In genomic region chr3:121595765-121596406, GRCh38 we compare ENCODE assay signal across 19 cellular contexts. TPM values are rescaled to one million over a fixed set of nuclear protein-coding genes. Genes with fewer than 3 reads are reported as not detected.
DNase-seq lines count a peak whose midpoint lies in the region; ATAC-seq, FAIRE-seq and TF ChIP-seq lines count a peak whose summit lies in the region.
"Had no signal": no experiment of that assay in that cellular context is flagged by ENCODE, and none has a peak within 500 bp of the region (broad histone marks: within the 10 kb centered on the region; RNA-seq: fewer than 3 reads in every experiment).

No MANE protein-coding gene starts in this region.

- no peaks in the 10 kb centered on the region for H3K79me2 ChIP-seq in K562 (ENCODE audit: control insufficient read depth, insufficient read depth, low read length)

- ATAC-seq in K562 (no peak), heart right ventricle (peak; percentile 53 to 78 (median 66)), right cardiac atrium (peak; percentile 43 to 48), gastrocnemius medialis (no peak), GM19463 (IDR thresholded peaks at IDR 0.05; ENCODE audit: unreplicated experiment) (no peak)
- ATAC-seq: A549; CD8-positive, alpha-beta T cell; HCT116 had no signal

- no peaks in the 10 kb centered on the region for H3K9me1 ChIP-seq in K562 (ENCODE audit: control insufficient read depth, insufficient read depth, low read length)

- in situ Hi-C loops in K562 (cut with MboI) (no loop called here), gastrocnemius medialis (cut with MboI; ENCODE audit: low sequenced_read_pairs in 4 of 4) (no loop called here)

- H3K9me3 ChIP-seq in K562 (replicated peaks; ENCODE audit: control insufficient read depth, insufficient read depth, low read depth, low read length) (no peaks in the 10 kb centered on the region), heart right ventricle (no peaks in the 10 kb centered on the region), right cardiac atrium (ENCODE audit: control insufficient read depth, low read length) (no peaks in the 10 kb centered on the region), gastrocnemius medialis (no peaks in the 10 kb centered on the region)
- H3K9me3 ChIP-seq: A549 had no signal

- TF ChIP-seq EP300 in K562 (IDR thresholded peaks at IDR 0.05; ENCODE audit: low read length): no peak

- H2AFZ ChIP-seq in K562 (ENCODE audit: low read depth, low read length): no peak overlapping the region

- WGBS in K562 (ENCODE audit: insufficient coverage, low coverage, missing lambda C conversion rate): 8% methylated on average over 1 of the region's 4 CpGs
- WGBS in heart right ventricle, 2 donors: 41 to 66% methylated on average over 4 of the region's 4 CpGs
- WGBS in right cardiac atrium: 64% methylated on average over 4 of the region's 4 CpGs

- TF ChIP-seq CTCF in K562 (IDR thresholded peaks at IDR 0.05 in 2 of 3, conservative IDR thresholded peaks at IDR 0.05 in 1 of 3; ENCODE audit: insufficient read depth in 2 of 3, low read depth in 1 of 3, low read length in 3 of 3) (no peak), heart right ventricle (IDR thresholded peaks at IDR 0.05) (no peak), gastrocnemius medialis (IDR thresholded peaks at IDR 0.05 in 4 of 5, conservative IDR thresholded peaks at IDR 0.05 in 1 of 5) (no peak)

- H3K27ac ChIP-seq in K562 (ENCODE audit: extremely low read depth, low read depth, low read length) (no peak overlapping the region), heart right ventricle (peak overlapping the region; percentile 14 to 91 (median 84)), right cardiac atrium (ENCODE audit: low read length) (peak overlapping the region; percentile 92), gastrocnemius medialis (peak overlapping the region; percentile 87 to 95 (median 94))
- H3K27ac ChIP-seq: A549, HL-60 had no signal

- no peak overlapping the region for H3K9ac ChIP-seq in K562 (ENCODE audit: insufficient read depth in 1 of 2, low read depth in 2 of 2, low read length in 2 of 2)

- H3K4me1 ChIP-seq in K562 (replicated peaks in 1 of 2; ENCODE audit: control insufficient read depth in 2 of 2, insufficient read depth in 2 of 2, low read length in 2 of 2) (no peaks in the 10 kb centered on the region), heart right ventricle (peaks cover 0 to 61% (median 9%) of the 10 kb centered on the region in 9 donors), right cardiac atrium (ENCODE audit: control insufficient read depth, insufficient read depth, low read length) (no peaks in the 10 kb centered on the region), gastrocnemius medialis (peaks cover 50 to 58% of the 10 kb centered on the region in 2 donors)
- H3K4me1 ChIP-seq: A549 had no signal

- H4K20me1 ChIP-seq in K562 (replicated peaks; ENCODE audit: control insufficient read depth, insufficient read depth, low read length): no peaks in the 10 kb centered on the region

- POLR2A ChIA-PET in K562 (lab: Yijun Ruan, JAX): interaction anchor here (0.7 to 1.0 kb wide), 2 partner anchors 26 to 36 kb away, joined by 3 read pairs; no protein-coding TSS in a partner anchor

- BruUV-seq in K562 (replicated peaks; lab: Mats Ljungman, UMichigan): no TSS peak

- H3K4me2 ChIP-seq in K562 (ENCODE audit: insufficient read depth, low read length): no peak overlapping the region
- H3K4me2 ChIP-seq: A549 had no signal

- H3K27me3 ChIP-seq in K562 (ENCODE audit: control insufficient read depth in 2 of 2, insufficient read depth in 2 of 2, low read length in 2 of 2) (no peaks in the 10 kb centered on the region; a peak in 1 of 5 replicates), heart right ventricle (no peaks in the 10 kb centered on the region), right cardiac atrium (ENCODE audit: control insufficient read depth, insufficient read depth) (no peaks in the 10 kb centered on the region), gastrocnemius medialis (no peaks in the 10 kb centered on the region)

- intact Hi-C loops in K562 (cut with micrococcal nuclease) (no loop called here), heart right ventricle (cut with DNase I) (loop anchor here in 1 of 10 donors (10.0 kb wide), 1 partner anchor 49 kb away; no protein-coding TSS in a partner anchor), right cardiac atrium (cut with DNase I) (no loop called here), gastrocnemius medialis (cut with DNase I; ENCODE audit: low total_unique reads) (loop anchor here (1.0 to 10.0 kb wide), 2 partner anchors 239 to 1199 kb away; partner anchors contain the start of genes EAF2, HSPBAP1, IQCB1 and SLC49A4)

- CTCF ChIA-PET in K562 (lab: Yijun Ruan, JAX; ENCODE audit: low intra/inter-chr PET ratio): no interaction called here

- DNase-seq in K562 (ENCODE audit: extremely low read depth in 1 of 4, low spot score in 3 of 4) (no peak), heart right ventricle (peak in 1 of 2 donors; percentile 26), right cardiac atrium (no peak), gastrocnemius medialis (peak in 1 of 2 donors; percentile 39), HT-29 (ENCODE audit: low spot score) (no peak), DMS114 treated with DMSO at 0.1 percent for 48 hours (lab: John Stamatoyannopoulos, UW; ENCODE audit: unreplicated experiment) (no peak), NCI-H510A treated with DMSO at 0.1 percent for 48 hours (lab: John Stamatoyannopoulos, UW) (no peak)
- DNase-seq: CD8-positive, alpha-beta T cell; COR-L47; KBM-7 had no signal

- FAIRE-seq in K562 (lab: Jason Lieb, UNC): no peak
- FAIRE-seq: A549, D721Med had no signal

- no peak overlapping the region for H3K4me3 ChIP-seq in K562
- H3K4me3 ChIP-seq in heart right ventricle: peak overlapping the region in 6 of 10 donors; percentile 5 to 57 (median 50)
- H3K4me3 ChIP-seq in right cardiac atrium (ENCODE audit: low read length): peak overlapping the region; percentile 61
- no peak overlapping the region for H3K4me3 ChIP-seq in gastrocnemius medialis
- H3K4me3 ChIP-seq: A549 had no signal

- TF ChIP-seq POLR2A in K562 (conservative IDR thresholded peaks at IDR 0.05): no peak
- no peak for TF ChIP-seq POLR2A in gastrocnemius medialis (IDR thresholded peaks at IDR 0.05)

- TF ChIP-seq RAD21 in K562 (CRISPR knock-in tag; conservative IDR thresholded peaks at IDR 0.05 in 1 of 2, IDR thresholded peaks at IDR 0.05 in 1 of 2): no peak

- H3K36me3 ChIP-seq in K562 (ENCODE audit: control insufficient read depth, insufficient read depth, low read length) (no peaks in the 10 kb centered on the region), heart right ventricle (no peaks in the 10 kb centered on the region), gastrocnemius medialis (no peaks in the 10 kb centered on the region)

RNA-seq across cellular contexts. Expression of gene FBXO40, which starts 2.7 kb away (rescaled TPM):
- total RNA-seq in K562 (2011; cell fraction: chromatin; rRNA removed; ENCODE audit: low replicate concordance): not detected in 2 replicates
- not detected in 2 replicates for total RNA-seq in K562 (2011; cell fraction: nucleolus; rRNA removed)
- total RNA-seq in K562 (2011; cell fraction: nucleoplasm; rRNA removed): not detected in 2 replicates
- total RNA-seq in K562 (2014; rRNA removed) (0.05 TPM in 1 of 2 replicates, not detected in the other), K562 (2014; rRNA removed; fragmentation: Illumina TruSeq; extraction: Trizol) (0.03 and 0.04 TPM in 2 replicates), K562 (2015; rRNA removed; fragmentation: Illumina TruSeq; extraction: Trizol) (0.04 TPM in 1 of 2 replicates, not detected in the other), K562 (2021) (not detected in 2 replicates), heart right ventricle (100 to 1,000 TPM in 9 of 10 donors, 10 to 100 TPM in 1; 99.3 to 279 (median 220) TPM), right cardiac atrium (100 to 1,000 TPM; 125 to 258 (median 212) TPM), gastrocnemius medialis (10 to 100 TPM in 3 of 4 donors, 1 to 10 TPM in 1; 7.2 to 40.8 (median 28.7) TPM)
- polyA plus RNA-seq in K562 (2011; rRNA removed) (not detected in 2 replicates), K562 (2014; fragmentation: Illumina TruSeq; extraction: Trizol) (0.04 TPM in 1 of 2 replicates, not detected in the other), K562 (2014; fragmentation: Nextera tagmentation; extraction: Ambion mirVana) (under 1 TPM in 1 of 2 experiments, not detected in 1; 0.01 TPM), K562 (2014; rRNA removed) (0.01 TPM in 1 of 2 replicates, not detected in the other), heart right ventricle (10 to 100 TPM in 1 of 2 donors, 1 to 10 TPM in 1; 2.9 to 38.1 TPM), right cardiac atrium (72.1 TPM)
- not detected in 2 replicates for polyA plus RNA-seq in K562 (2011; cell fraction: cytosol; rRNA removed)
- not detected in 2 replicates for polyA plus RNA-seq in K562 (2011; cell fraction: nucleus; rRNA removed)
- 0.01 TPM in 1 of 2 replicates, not detected in the other for polyA plus RNA-seq in K562 (2012)
- polyA minus RNA-seq in K562 (2011; rRNA and poly(A)+ RNA removed): not detected in 2 replicates
- polyA minus RNA-seq in K562 (2011; cell fraction: cytosol; rRNA and poly(A)+ RNA removed): not detected in 2 replicates
- polyA minus RNA-seq in K562 (2011; cell fraction: nucleus; rRNA and poly(A)+ RNA removed): not detected in 2 replicates
- not detected in 2 replicates for total RNA-seq in HT-29 (2014; rRNA removed; shearing (Covaris generic))
- total RNA-seq: CD8-positive, alpha-beta T cell; H4 had no signal
- polyA plus RNA-seq: A549, AG04450, BJ, CD14-positive monocyte had no signal

RNA-seq across cellular contexts. Expression of gene ARGFX, which starts 28.1 kb away (rescaled TPM):
- not detected in 2 replicates for total RNA-seq in K562 (2011; cell fraction: chromatin; rRNA removed; ENCODE audit: low replicate concordance)
- not detected in 2 replicates for total RNA-seq in K562 (2011; cell fraction: nucleolus; rRNA removed)
- not detected in 2 replicates for total RNA-seq in K562 (2011; cell fraction: nucleoplasm; rRNA removed)
- total RNA-seq in K562 (2014; rRNA removed) (not detected in 2 replicates), K562 (2014; rRNA removed; fragmentation: Illumina TruSeq; extraction: Trizol) (not detected in 2 replicates), K562 (2015; rRNA removed; fragmentation: Illumina TruSeq; extraction: Trizol) (not detected in 2 replicates), K562 (2021) (not detected in 2 replicates), heart right ventricle (not detected), right cardiac atrium (not detected), gastrocnemius medialis (not detected)
- polyA plus RNA-seq in K562 (2011; rRNA removed) (not detected in 2 replicates), K562 (2014; fragmentation: Illumina TruSeq; extraction: Trizol) (not detected in 2 replicates), K562 (2014; fragmentation: Nextera tagmentation; extraction: Ambion mirVana) (not detected), K562 (2014; rRNA removed) (not detected in 2 replicates), heart right ventricle (not detected), right cardiac atrium (not detected)
- polyA plus RNA-seq in K562 (2011; cell fraction: cytosol; rRNA removed): not detected in 2 replicates
- not detected in 2 replicates for polyA plus RNA-seq in K562 (2011; cell fraction: nucleus; rRNA removed)
- not detected in 2 replicates for polyA plus RNA-seq in K562 (2012)
- polyA minus RNA-seq in K562 (2011; rRNA and poly(A)+ RNA removed): not detected in 2 replicates
- polyA minus RNA-seq in K562 (2011; cell fraction: cytosol; rRNA and poly(A)+ RNA removed): not detected in 2 replicates
- polyA minus RNA-seq in K562 (2011; cell fraction: nucleus; rRNA and poly(A)+ RNA removed): not detected in 2 replicates
- total RNA-seq in HT-29 (2014; rRNA removed; shearing (Covaris generic)): not detected in 2 replicates
- total RNA-seq: CD8-positive, alpha-beta T cell; H4 had no signal
- polyA plus RNA-seq: A549, AG04450, BJ, CD14-positive monocyte had no signal

RNA-seq across cellular contexts. Expression of gene POLQ, which starts 50.1 kb away (rescaled TPM):
- 21.5 and 73.7 TPM in 2 replicates for total RNA-seq in K562 (2011; cell fraction: chromatin; rRNA removed; ENCODE audit: low replicate concordance)
- total RNA-seq in K562 (2011; cell fraction: nucleolus; rRNA removed): 11.8 and 18.8 TPM in 2 replicates
- total RNA-seq in K562 (2011; cell fraction: nucleoplasm; rRNA removed): 22.8 and 23.6 TPM in 2 replicates
- total RNA-seq in K562 (2014; rRNA removed): 8.8 and 10.2 TPM in 2 replicates
- total RNA-seq in K562 (2014; rRNA removed; fragmentation: Illumina TruSeq; extraction: Trizol): 15.8 and 18.3 TPM in 2 replicates
- total RNA-seq in K562 (2015; rRNA removed; fragmentation: Illumina TruSeq; extraction: Trizol): 15.8 and 19.0 TPM in 2 replicates
- 8.8 and 10.8 TPM in 2 replicates for total RNA-seq in K562 (2021)
- 8.4 and 11.2 TPM in 2 replicates for polyA plus RNA-seq in K562 (2011; rRNA removed)
- 0.95 and 3.2 TPM in 2 replicates for polyA plus RNA-seq in K562 (2011; cell fraction: cytosol; rRNA removed)
- 17.6 and 20.5 TPM in 2 replicates for polyA plus RNA-seq in K562 (2011; cell fraction: nucleus; rRNA removed)
- polyA plus RNA-seq in K562 (2012): 5.4 TPM in 2 replicates
- polyA plus RNA-seq in K562 (2014; fragmentation: Illumina TruSeq; extraction: Trizol): 6.7 and 8.1 TPM in 2 replicates
- 1 to 10 TPM; 1.5 to 2.1 TPM for polyA plus RNA-seq in K562 (2014; fragmentation: Nextera tagmentation; extraction: Ambion mirVana)
- polyA plus RNA-seq in K562 (2014; rRNA removed): 5.9 and 8.0 TPM in 2 replicates
- 33.6 and 44.6 TPM in 2 replicates for polyA minus RNA-seq in K562 (2011; rRNA and poly(A)+ RNA removed)
- polyA minus RNA-seq in K562 (2011; cell fraction: cytosol; rRNA and poly(A)+ RNA removed): 12.7 and 13.5 TPM in 2 replicates
- polyA minus RNA-seq in K562 (2011; cell fraction: nucleus; rRNA and poly(A)+ RNA removed): 33.3 and 58.1 TPM in 2 replicates
- total RNA-seq in heart right ventricle: under 1 TPM; 0.25 to 0.93 (median 0.46) TPM
- under 1 TPM; 0.10 to 0.22 TPM for polyA plus RNA-seq in heart right ventricle
- total RNA-seq in right cardiac atrium: under 1 TPM; 0.64 to 0.89 (median 0.69) TPM
- polyA plus RNA-seq in right cardiac atrium: 0.16 TPM
- under 1 TPM in 3 of 4 donors, not detected in 1; 0.07 to 0.24 (median 0.18) TPM for total RNA-seq in gastrocnemius medialis
- 8.7 and 12.4 TPM in 2 replicates for total RNA-seq in HT-29 (2014; rRNA removed; shearing (Covaris generic))

Comparison
In these comparisons a context has a peak if more than half of its experiments do, and no peak if none do; other contexts are left out.
1. ATAC-seq: peak in heart right ventricle (8 of 8) and right cardiac atrium (2 of 2); none in K562 (single experiment), gastrocnemius medialis (0 of 2) and GM19463 (single experiment).
2. H3K4me3 ChIP-seq: peak in heart right ventricle (6 of 10) and right cardiac atrium (single experiment); none in K562 (single experiment) and gastrocnemius medialis (0 of 4).